ENCODE assay signal across 9 cellular contexts in the genomic region with DNA sequence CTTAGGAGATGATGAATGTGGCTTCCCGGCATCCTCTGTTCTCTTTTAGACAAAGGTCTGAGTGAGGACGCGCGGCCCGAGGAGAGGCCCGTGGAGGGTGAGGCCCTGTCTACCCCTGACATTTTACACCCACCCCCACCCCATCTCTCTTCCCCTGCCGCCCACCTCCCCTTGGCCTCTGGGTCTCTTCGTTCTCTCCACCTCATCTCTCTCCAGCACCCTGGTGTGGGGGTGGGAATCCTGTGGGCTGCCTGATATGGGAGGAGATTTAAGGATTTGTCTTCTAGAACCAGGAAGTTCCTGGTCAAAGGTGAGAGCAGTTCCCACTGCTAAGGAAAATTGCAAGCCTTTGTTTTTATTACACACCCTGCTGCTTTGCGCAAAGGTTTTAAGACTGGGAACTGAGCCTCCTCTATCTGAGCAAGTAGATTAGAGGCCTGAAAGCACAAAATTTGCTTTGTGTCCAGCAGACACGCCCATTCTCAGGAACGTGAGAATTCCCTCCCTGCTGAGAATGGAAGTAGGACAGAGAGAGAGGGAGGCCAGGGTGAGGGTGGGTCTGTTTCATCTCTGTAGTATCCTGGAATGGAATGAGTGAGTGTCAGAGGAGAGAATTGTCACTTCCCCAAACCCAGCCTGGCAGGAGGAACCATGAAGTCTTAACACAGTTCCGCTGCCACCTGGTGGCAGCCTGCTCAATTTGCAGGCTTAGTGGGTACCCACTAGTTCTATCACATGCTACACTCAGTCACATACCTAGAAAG.
DNase-seq lines count a peak whose midpoint lies in the region; ATAC-seq and TF ChIP-seq lines count a peak whose summit lies in the region.
"Had no signal": no experiment of that assay in that cellular context is flagged by ENCODE, and none has a peak within 500 bp of the region (broad histone marks: within the 10 kb centered on the region; RNA-seq: fewer than 3 reads in every experiment).

No MANE protein-coding gene starts in this region.

- H3K9ac ChIP-seq in MM.1S (ENCODE audit: low read length), result no peak overlapping the region

- H3F3A ChIP-seq in MM.1S (ENCODE audit: insufficient read depth, low read length), result no peaks in the 10 kb centered on the region

- H3K9me3 Mint-ChIP-seq in WTC11, result no peaks in the 10 kb centered on the region

- POLR2A ChIA-PET in WTC11 (lab: Charles Lee), result no interaction called here

- DNase-seq in NCI-H510A treated with DMSO at 0.1 percent for 48 hours (lab: John Stamatoyannopoulos, UW) (peak; percentile 13), NCI-H510A (lab: John Stamatoyannopoulos, UW) (no peak), MM.1S (peak; percentile 57), WTC11 (ENCODE audit: low spot score) (peak; percentile 65), glomerular endothelial cell (ENCODE audit: extremely low read depth, low read depth, low spot score) (peak; percentile 16), aorta (no peak)
- DNase-seq in stimulated activated CD4-positive, alpha-beta T cell treated with anti-CD3 and anti-CD28 coated beads, Interleukin-1b, Interleukin-23, amount 100 ng/mL, for 48 hours, result peak; percentile 52

- no peaks in the 10 kb centered on the region for H4K20me1 ChIP-seq in MM.1S (ENCODE audit: insufficient read depth, low read length)

- no peak overlapping the region for H3K4me2 ChIP-seq in MM.1S (ENCODE audit: low read depth, low read length)

- no peaks in the 10 kb centered on the region for H3K9me3 ChIP-seq in MM.1S (replicated peaks; ENCODE audit: insufficient read depth, low read length)
- no peaks in the 10 kb centered on the region for H3K9me3 ChIP-seq in aorta (ENCODE audit: control insufficient read depth, low read length)

- CTCF ChIA-PET in WTC11 (lab: Charles Lee), result interaction anchor here (1.0 to 1.7 kb wide), 5 partner anchors 19 to 139 kb away, joined by 3 to 10 read pairs (median 4); no protein-coding TSS in a partner anchor

- H3K4me1 ChIP-seq in MM.1S (ENCODE audit: low read length) (no peaks in the 10 kb centered on the region), aorta (ENCODE audit: control insufficient read depth in 1 of 2, insufficient read depth in 2 of 2, low read length in 2 of 2) (no peaks in the 10 kb centered on the region)

- intact Hi-C loops in aorta (cut with DNase I), result loop anchor here in 1 of 2 donors (10.0 kb wide), 1 partner anchor 100 kb away; no protein-coding TSS in a partner anchor

- no peaks in the 10 kb centered on the region for H3K79me2 ChIP-seq in MM.1S (ENCODE audit: low read length)

- no peaks in the 10 kb centered on the region for H3K27me3 Mint-ChIP-seq in WTC11 (ENCODE audit: low read depth)

- H3K4me3 Mint-ChIP-seq in WTC11, result no peak overlapping the region

- H3K4me1 Mint-ChIP-seq in WTC11, result no peaks in the 10 kb centered on the region

- H2AFZ ChIP-seq in MM.1S (ENCODE audit: low read length), result no peak overlapping the region

- H3K27ac ChIP-seq in MM.1S (ENCODE audit: low read length), result no peak overlapping the region
- H3K27ac ChIP-seq in aorta (ENCODE audit: low read depth in 1 of 2, low read length in 2 of 2), result no peak overlapping the region
- H3K27ac ChIP-seq: C4-2B had no signal

- WGBS in aorta, 2 donors, result 80 to 89% methylated on average over 12 of the region's 12 CpGs

- H3K27me3 ChIP-seq in MM.1S (replicated peaks; ENCODE audit: insufficient read depth, low read length) (no peaks in the 10 kb centered on the region), aorta (ENCODE audit: control insufficient read depth in 1 of 2, insufficient read depth in 2 of 2, low read length in 1 of 2) (no peaks in the 10 kb centered on the region)

- H3K9me2 ChIP-seq in MM.1S (replicated peaks; ENCODE audit: insufficient read depth, low read length), result no peaks in the 10 kb centered on the region

- ATAC-seq in WTC11 (peak; percentile 94), HG02610 (IDR thresholded peaks at IDR 0.05; ENCODE audit: unreplicated experiment) (no peak), aorta (ENCODE audit: low FRiP score) (no peak)

- no peak overlapping the region for H3K27ac Mint-ChIP-seq in WTC11

- H3K4me3 ChIP-seq in MM.1S (ENCODE audit: low read length), result no peak overlapping the region
- H3K4me3 ChIP-seq in aorta (ENCODE audit: low read length in 2 of 2), result no peak overlapping the region

- H3K36me3 ChIP-seq in MM.1S (replicated peaks; ENCODE audit: insufficient read depth, low read length) (no peaks in the 10 kb centered on the region), aorta (ENCODE audit: control insufficient read depth in 1 of 2, insufficient read depth in 2 of 2, low read length in 1 of 2) (no peaks in the 10 kb centered on the region)

- TF ChIP-seq CTCF in MM.1S (IDR thresholded peaks at IDR 0.05; ENCODE audit: low read length) (peak; percentile 66), WTC11 (IDR thresholded peaks at IDR 0.05) (peak; percentile 73)

- H3K36me3 Mint-ChIP-seq in WTC11, result peaks cover 32% of the 10 kb centered on the region

TF ChIP-seq in WTC11, 78 proteins besides CTCF, POLR2A, EP300 and RAD21:
- no peak for TF ChIP-seq FOXP4 (CRISPR knock-in tag; IDR thresholded peaks at IDR 0.05)
- no peak for TF ChIP-seq SMAD4 (CRISPR knock-in tag; IDR thresholded peaks at IDR 0.05)
- TF ChIP-seq IRF2 (CRISPR knock-in tag; IDR thresholded peaks at IDR 0.05; ENCODE audit: borderline replicate concordance, low read depth), result no peak
- TF ChIP-seq TCF7 (CRISPR knock-in tag; IDR thresholded peaks at IDR 0.05; ENCODE audit: low read depth), result no peak
TF ChIP-seq in WTC11: peak in this region for 0.

Comparison
In these comparisons a context has a peak if more than half of its experiments do, and no peak if none do; other contexts are left out.
1. DNase-seq: peak in NCI-H510A treated with DMSO at 0.1 percent for 48 hours (single experiment), MM.1S (single experiment), WTC11 (single experiment), glomerular endothelial cell (single experiment) and stimulated activated CD4-positive, alpha-beta T cell treated with anti-CD3 and anti-CD28 coated beads, Interleukin-1b, Interleukin-23, amount 100 ng/mL, for 48 hours (single experiment); none in NCI-H510A (single experiment) and aorta (0 of 2).